Comparison of ENCODE assay signal across 30 cellular contexts in genomic region chr14:72888202-72888601, GRCh38. TPM values are rescaled to one million over a fixed set of nuclear protein-coding genes. Genes with fewer than 3 reads are reported as not detected.
DNase-seq lines count a peak whose midpoint lies in the region; ATAC-seq, FAIRE-seq and TF ChIP-seq lines count a peak whose summit lies in the region.
"Had no signal": no experiment of that assay in that cellular context is flagged by ENCODE, and none has a peak within 500 bp of the region (broad histone marks: within the 10 kb centered on the region; RNA-seq: fewer than 3 reads in every experiment).

No MANE protein-coding gene starts in this region.

- H4K5ac ChIP-seq in H1 (ENCODE audit: insufficient read length, low read depth, low read length) = no peak overlapping the region

- H4K8ac ChIP-seq in H1 (ENCODE audit: extremely low read depth, insufficient read depth, low read length) = no peak overlapping the region

- H2AFZ ChIP-seq in H1 (ENCODE audit: low read length) (no peak overlapping the region), smooth muscle cell (ENCODE audit: low read depth) (no peak overlapping the region)
- H2AFZ ChIP-seq: hepatocyte had no signal

- peak overlapping the region; percentile 38 for H4K91ac ChIP-seq in H1 (replicated peaks; ENCODE audit: insufficient read length, low read length)

- no peak overlapping the region for H3K4ac ChIP-seq in H1 (replicated peaks; ENCODE audit: insufficient read length, low read depth, low read length)

- H3K27me3 ChIP-seq in left ventricle myocardium inferior (ENCODE audit: low read depth) = peaks cover 15% of the 10 kb centered on the region
- peaks cover 17 to 28% (median 26%) of the 10 kb centered on the region in 4 experiments for H3K27me3 ChIP-seq in H1 (replicated peaks in 1 of 4; ENCODE audit: control insufficient read depth in 3 of 4, extremely low read depth in 1 of 4, insufficient read depth in 3 of 4, low read length in 3 of 4)
- H3K27me3 ChIP-seq in smooth muscle cell (ENCODE audit: low read depth) = peaks cover 29% of the 10 kb centered on the region
- H3K27me3 ChIP-seq in spleen (replicated peaks in 1 of 7) = peaks cover 0 to 32% (median 11%) of the 10 kb centered on the region in 7 donors

- H3K4me1 ChIP-seq in left ventricle myocardium inferior (peaks cover 68% of the 10 kb centered on the region), H1 (replicated peaks in 1 of 4; ENCODE audit: control insufficient read depth in 3 of 4, insufficient read depth in 4 of 4, low read length in 3 of 4) (peaks cover 14 to 30% (median 17%) of the 10 kb centered on the region in 4 experiments), smooth muscle cell (ENCODE audit: low read depth) (peaks cover 45% of the 10 kb centered on the region), spleen (peaks cover 9 to 35% (median 19%) of the 10 kb centered on the region in 6 donors)

- DNase-seq in left ventricle myocardium inferior (no peak), left cardiac atrium (no peak), M059J (ENCODE audit: low read depth) (peak; percentile 29), H1 (ENCODE audit: low read depth in 1 of 2, low spot score in 2 of 2) (no peak), smooth muscle cell (lab: John Stamatoyannopoulos, UW; ENCODE audit: unreplicated experiment) (no peak), NCI-H2227 (lab: John Stamatoyannopoulos, UW; ENCODE audit: unreplicated experiment) (no peak), spleen (no peak), DMS153 treated with DMSO at 0.1 percent for 48 hours (lab: John Stamatoyannopoulos, UW; ENCODE audit: unreplicated experiment) (no peak)
- DNase-seq: ACHN; activated CD4-positive, alpha-beta memory T cell treated with anti-CD3 and anti-CD28 coated beads for 36 hours; activated CD4-positive, CD25-positive, alpha-beta regulatory T cell treated with anti-CD3 and anti-CD28 coated beads, Interleukin-2, amount 50 U/mL, for 72 hours; aorta; Caco-2; cortex of kidney; foreskin melanocyte; left lung; naive thymus-derived CD4-positive, alpha-beta T cell; NCI-H1092; NCI-H2029; NCI-H345; NCI-H82; retina; RPMI8226; stimulated activated CD4-positive, alpha-beta T cell treated with anti-CD3 and anti-CD28 coated beads, Interleukin-2, amount 100 ng/mL, for 48 hours; upper lobe of right lung had no signal

- no peak for FAIRE-seq in H1 (lab: Jason Lieb, UNC)
- FAIRE-seq: HepG2, TTC549 had no signal

- no peak overlapping the region for H2BK12ac ChIP-seq in H1 (ENCODE audit: low read depth, low read length)

- H3K23ac ChIP-seq in H1 (ENCODE audit: insufficient read length) = no peak overlapping the region

- H3K79me1 ChIP-seq in H1 (ENCODE audit: low read depth, low read length) = no peaks in the 10 kb centered on the region

- H2BK5ac ChIP-seq in H1 (ENCODE audit: low read depth, low read length) = no peak overlapping the region

- no peak overlapping the region for H3K56ac ChIP-seq in H1 (replicated peaks; ENCODE audit: insufficient read length, low read depth, low read length)

- H3K14ac ChIP-seq in H1 (ENCODE audit: insufficient read length) = no peak overlapping the region

- POLR2A ChIA-PET in H1 (lab: Charles Lee; ENCODE audit: partially characterized antibody) = interaction anchor here (0.6 to 1.5 kb wide), 3 partner anchors 12 to 1141 kb away, joined by 3 to 6 read pairs (median 3); no protein-coding TSS in a partner anchor

- H3K9ac ChIP-seq in H1 (replicated peaks in 1 of 4; ENCODE audit: extremely low read depth in 1 of 4, low read depth in 3 of 4, low read length in 3 of 4) (no peak overlapping the region), smooth muscle cell (ENCODE audit: low read depth) (no peak overlapping the region)
- H3K9ac ChIP-seq: BLaER1 had no signal

- H4K20me1 ChIP-seq in H1 (replicated peaks in 1 of 2; ENCODE audit: control insufficient read depth in 1 of 2, insufficient read depth in 2 of 2, low read length in 2 of 2) (no peaks in the 10 kb centered on the region), smooth muscle cell (ENCODE audit: low read depth) (peaks cover 19% of the 10 kb centered on the region)

- peak overlapping the region; percentile 9 for H2BK120ac ChIP-seq in H1 (replicated peaks; ENCODE audit: low read depth, low read length)

- ATAC-seq in left cardiac atrium = no peak
- ATAC-seq: activated naive CD4-positive, alpha-beta T cell treated with anti-CD3 and anti-CD28 coated beads, Interleukin-2, amount 50 U/mL, for 72 hours; HepG2; left lung; naive thymus-derived CD4-positive, alpha-beta T cell; upper lobe of right lung had no signal

- 83% methylated on average over 2 of the region's 2 CpGs; no CpG with 5 or more reads in 1 of the 2 experiments for WGBS in H1 (ENCODE audit: extremely low coverage in 1 of 2, insufficient coverage in 1 of 2, insufficient read length in 1 of 2, insufficient replicate concordance in 2 of 2, low coverage in 1 of 2, low lambda C conversion rate in 2 of 2, missing lambda C conversion rate in 1 of 2), 2 experiments
- 39% methylated on average over 2 of the region's 2 CpGs for WGBS in smooth muscle cell (ENCODE audit: low lambda C conversion rate)
- WGBS in spleen, 5 donors = 69 to 91% (median 88%) methylated on average over 2 of the region's 2 CpGs

- 0 out of 2 replicates have a peak overlapping the region, but pooled peaks have one; percentile 68 for H2BK20ac ChIP-seq in H1 (ENCODE audit: low read length)

- H3K36me3 ChIP-seq in left ventricle myocardium inferior (no peaks in the 10 kb centered on the region), H1 (ENCODE audit: control insufficient read depth in 2 of 4, insufficient read depth in 4 of 4, low read length in 3 of 4) (no peaks in the 10 kb centered on the region), smooth muscle cell (ENCODE audit: low read depth) (no peaks in the 10 kb centered on the region), spleen (no peaks in the 10 kb centered on the region)
- H3K36me3 ChIP-seq: BLaER1, left lung, upper lobe of right lung had no signal

- H3K79me2 ChIP-seq in H1 (ENCODE audit: control insufficient read depth in 1 of 2, insufficient read depth in 2 of 2, low read length in 2 of 2) (no peaks in the 10 kb centered on the region), smooth muscle cell (ENCODE audit: low read depth) (peaks cover 16% of the 10 kb centered on the region)
- H3K79me2 ChIP-seq: hepatocyte had no signal

- TF ChIP-seq CTCF in left ventricle myocardium inferior (IDR thresholded peaks at IDR 0.05; ENCODE audit: borderline replicate concordance) = no peak
- TF ChIP-seq CTCF in H1 (IDR thresholded peaks at IDR 0.05; ENCODE audit: control extremely low read depth in 1 of 3, insufficient read depth in 1 of 3, low read depth in 1 of 3, low read length in 3 of 3) = no peak
- TF ChIP-seq CTCF in smooth muscle cell (IDR thresholded peaks at IDR 0.05; ENCODE audit: borderline replicate concordance, insufficient read depth, poor library complexity, severe bottlenecking) = no peak
- no peak for TF ChIP-seq CTCF in spleen (IDR thresholded peaks at IDR 0.05 in 8 of 11, conservative IDR thresholded peaks at IDR 0.05 in 3 of 11)

- peak overlapping the region in 1 of 2 experiments; percentile 18; a peak in 1 of 4 replicates for H3K4me2 ChIP-seq in H1 (ENCODE audit: insufficient read depth in 1 of 2, low read depth in 2 of 2, low read length in 2 of 2)
- H3K4me2 ChIP-seq in smooth muscle cell = peak overlapping the region; percentile 35
- H3K4me2 ChIP-seq: BLaER1, hepatocyte had no signal

- TF ChIP-seq POLR2A in H1 (IDR thresholded peaks at IDR 0.05; ENCODE audit: control extremely low read depth in 1 of 2, low read depth in 2 of 2, low read length in 2 of 2) = no peak
- no peak for TF ChIP-seq POLR2A in spleen (IDR thresholded peaks at IDR 0.05)

- H3F3A ChIP-seq in smooth muscle cell (ENCODE audit: low read depth) = no peaks in the 10 kb centered on the region

- CTCF ChIA-PET in H1 (lab: Charles Lee; ENCODE audit: partially characterized antibody) = interaction anchor here (1.1 to 2.0 kb wide), 6 partner anchors 12 to 386 kb away, joined by 3 to 10 read pairs (median 4); no protein-coding TSS in a partner anchor

- TF ChIP-seq EP300 in H1 (IDR thresholded peaks at IDR 0.05; ENCODE audit: borderline replicate concordance in 1 of 2, low read depth in 2 of 2, low read length in 2 of 2) = no peak

- intact Hi-C loops in left ventricle myocardium inferior (cut with micrococcal nuclease) (no loop called here), left cardiac atrium (cut with DNase I) (no loop called here), spleen (cut with DNase I; ENCODE audit: low total_unique reads) (no loop called here)

- H3K4me3 ChIP-seq in left ventricle myocardium inferior (peak overlapping the region; percentile 32), H1 (ENCODE audit: extremely low read depth in 1 of 4, insufficient read depth in 2 of 4, low read depth in 3 of 4, low read length in 4 of 4) (no peak overlapping the region), smooth muscle cell (no peak overlapping the region), spleen (no peak overlapping the region)
- H3K4me3 ChIP-seq: BLaER1, hepatocyte, left lung, upper lobe of right lung had no signal

- H3K23me2 ChIP-seq in H1 (ENCODE audit: low read depth, low read length) = peaks cover 4% of the 10 kb centered on the region

- TF ChIP-seq RAD21 in H1 (IDR thresholded peaks at IDR 0.05 in 1 of 2, conservative IDR thresholded peaks at IDR 0.05 in 1 of 2; ENCODE audit: low read depth in 2 of 2, low read length in 2 of 2) = no peak

- no peak overlapping the region for H2BK15ac ChIP-seq in H1 (ENCODE audit: low read length)

- H3K9me3 ChIP-seq in left ventricle myocardium inferior (replicated peaks) (no peaks in the 10 kb centered on the region), H1 (ENCODE audit: insufficient read depth in 2 of 2, low read depth in 1 of 2, low read length in 1 of 2) (peaks cover 0 to 2% of the 10 kb centered on the region in 2 experiments; a peak in 1 of 4 replicates), smooth muscle cell (replicated peaks; ENCODE audit: low read depth) (no peaks in the 10 kb centered on the region), spleen (no peaks in the 10 kb centered on the region)
- H3K9me3 ChIP-seq: BLaER1, Caco-2, left lung, upper lobe of right lung had no signal

- H3K27ac ChIP-seq in left ventricle myocardium inferior (replicated peaks) (peak overlapping the region; percentile 90), H1 (ENCODE audit: low read depth, low read length) (no peak overlapping the region), smooth muscle cell (ENCODE audit: low read depth) (no peak overlapping the region), spleen (no peak overlapping the region)
- H3K27ac ChIP-seq: BLaER1, hepatocyte, left lung, upper lobe of right lung had no signal

- H2AK5ac ChIP-seq in H1 (ENCODE audit: low read depth, low read length) = no peak overlapping the region

- no peak overlapping the region for H3K18ac ChIP-seq in H1 (ENCODE audit: extremely low read depth, low read length)

RNA-seq across cellular contexts. Expression of gene DPF3, which starts 5.7 kb away (rescaled TPM):
- total RNA-seq in left ventricle myocardium inferior (37.7 TPM), left cardiac atrium (10 to 100 TPM; 18.9 to 23.3 TPM), smooth muscle cell (10.8 and 12.6 TPM in 2 replicates), spleen (1 to 10 TPM; 2.5 to 8.9 (median 3.5) TPM)
- total RNA-seq in M059J (2014; rRNA removed; shearing (Covaris generic)) = 5.4 and 8.3 TPM in 2 replicates
- total RNA-seq in H1 (2021; fragmentation: NEBNext Ultra II Directional; extraction: Animal tissue kit (Norgen Biotek cat#: 25700)) = 0.08 and 0.19 TPM in 2 replicates
- polyA plus RNA-seq in H1 (2011; rRNA removed) (0.03 TPM in 1 of 2 replicates, not detected in the other), smooth muscle cell (3.6 and 4.9 TPM in 2 replicates), spleen (1 to 10 TPM in 2 of 3 donors, under 1 TPM in 1; 0.76 to 1.2 (median 1.1) TPM)
- 0.08 TPM for polyA plus RNA-seq in H1 (2011; cell fraction: cytosol; rRNA removed)
- polyA plus RNA-seq in H1 (2011; cell fraction: nucleus; rRNA removed) = 0.19 TPM
- polyA plus RNA-seq in H1 (2012, experiment 1 of 2) = 0.06 TPM in 1 of 4 replicates, not detected in the others
- polyA plus RNA-seq in H1 (2012, experiment 2 of 2) = not detected
- polyA plus RNA-seq in H1 (2013, experiment 1 of 2) = 0.16 TPM
- 0.07 TPM for polyA plus RNA-seq in H1 (2013, experiment 2 of 2)
- polyA minus RNA-seq in H1 (2011; rRNA and poly(A)+ RNA removed) = 0.22 and 0.49 TPM in 2 replicates
- polyA minus RNA-seq in H1 (2011; cell fraction: cytosol; rRNA and poly(A)+ RNA removed) = not detected
- 0.40 TPM for polyA minus RNA-seq in H1 (2011; cell fraction: nucleus; rRNA and poly(A)+ RNA removed)
- total RNA-seq: Caco-2 had no signal

RNA-seq across cellular contexts. Expression of gene DCAF4, which starts 38.1 kb away (rescaled TPM):
- total RNA-seq in left ventricle myocardium inferior (6.9 TPM), left cardiac atrium (10 to 100 TPM in 1 of 2 donors, 1 to 10 TPM in 1; 8.3 to 10.4 TPM), smooth muscle cell (9.2 and 13.2 TPM in 2 replicates), spleen (10 to 100 TPM; 10.3 to 25.0 (median 14.1) TPM)
- 24.5 and 42.4 TPM in 2 replicates for total RNA-seq in M059J (2014; rRNA removed; shearing (Covaris generic))
- 16.8 and 21.1 TPM in 2 replicates for total RNA-seq in H1 (2021; fragmentation: NEBNext Ultra II Directional; extraction: Animal tissue kit (Norgen Biotek cat#: 25700))
- polyA plus RNA-seq in H1 (2011; rRNA removed) (17.0 and 26.3 TPM in 2 replicates), smooth muscle cell (7.6 and 8.2 TPM in 2 replicates), spleen (10 to 100 TPM in 1 of 3 donors, 1 to 10 TPM in 2; 7.7 to 10.6 (median 7.8) TPM)
- 28.3 TPM for polyA plus RNA-seq in H1 (2011; cell fraction: cytosol; rRNA removed)
- 35.9 TPM for polyA plus RNA-seq in H1 (2011; cell fraction: nucleus; rRNA removed)
- polyA plus RNA-seq in H1 (2012, experiment 1 of 2) = 13.7 to 17.0 TPM (median 14.8 TPM) in 4 replicates
- 7.8 TPM for polyA plus RNA-seq in H1 (2012, experiment 2 of 2)
- 22.5 TPM for polyA plus RNA-seq in H1 (2013, experiment 1 of 2)
- polyA plus RNA-seq in H1 (2013, experiment 2 of 2) = 22.9 TPM
- polyA minus RNA-seq in H1 (2011; rRNA and poly(A)+ RNA removed) = 24.8 and 27.4 TPM in 2 replicates
- polyA minus RNA-seq in H1 (2011; cell fraction: cytosol; rRNA and poly(A)+ RNA removed) = 7.8 TPM
- polyA minus RNA-seq in H1 (2011; cell fraction: nucleus; rRNA and poly(A)+ RNA removed) = 26.9 TPM
